In the genomic region with DNA sequence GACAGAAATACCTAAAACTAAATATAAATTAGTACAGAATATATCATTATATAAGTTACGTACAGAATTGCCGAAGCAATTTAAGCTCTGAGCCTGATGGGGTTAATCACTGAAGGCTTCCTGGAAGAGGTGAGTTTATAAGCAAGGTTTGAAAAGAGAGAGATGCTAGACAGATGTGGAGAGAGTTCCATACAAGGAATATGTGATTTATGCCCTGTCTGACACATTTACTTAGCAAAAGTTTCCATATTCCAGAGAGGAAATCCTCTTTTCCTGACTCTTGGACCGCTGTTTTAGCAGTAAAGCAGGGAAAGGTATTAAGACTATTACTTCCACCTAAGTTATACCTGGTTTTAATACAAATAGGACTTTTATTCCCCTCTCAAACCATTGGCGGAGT, we compare ENCODE assay signal across 37 cellular contexts.
"Had no signal": no experiment of that assay in that cellular context is flagged by ENCODE, and none has a peak within 500 bp of the region (broad histone marks: within the 10 kb centered on the region; RNA-seq: fewer than 3 reads in every experiment).

No MANE protein-coding gene starts in this region.

- H3K9me3 ChIP-seq: adrenal gland, breast epithelium, colonic mucosa, esophagus muscularis mucosa, gastrocnemius medialis, heart left ventricle had no signal

- H3K4me1 ChIP-seq: breast epithelium, colonic mucosa, foreskin keratinocyte, gastrocnemius medialis had no signal

- H3K36me3 Mint-ChIP-seq: activated CD4-positive, alpha-beta memory T cell treated with anti-CD3 and anti-CD28 coated beads for 36 hours; activated CD8-positive, alpha-beta memory T cell treated with anti-CD3 and anti-CD28 coated beads, Interleukin-2, amount 10 ng/mL, durations not matched to agents 7 days and 5 days; activated naive CD4-positive, alpha-beta T cell treated with anti-CD3 and anti-CD28 coated beads, Interleukin-2, amount 50 U/mL, for 24 hours; activated naive CD8-positive, alpha-beta T cell treated with anti-CD3 and anti-CD28 coated beads for 36 hours had no signal

- H3K4me1 Mint-ChIP-seq: activated naive CD4-positive, alpha-beta T cell treated with anti-CD3 and anti-CD28 coated beads, Interleukin-2, amount 50 U/mL, for 24 hours; brain; T-helper 17 cell had no signal

- H3K4me3 Mint-ChIP-seq: activated B cell treated with CpG ODN at 0.5 μM for 24 hours; activated CD4-positive, alpha-beta memory T cell treated with anti-CD3 and anti-CD28 coated beads for 36 hours; activated CD8-positive, alpha-beta memory T cell treated with anti-CD3 and anti-CD28 coated beads, Interleukin-2, amount 10 ng/mL, durations not matched to agents 7 days and 5 days; activated CD8-positive, alpha-beta T cell treated with anti-CD3 and anti-CD28 coated beads, Interleukin-2, amount 10 ng/mL, durations not matched to agents 7 days and 5 days; activated naive CD4-positive, alpha-beta T cell treated with anti-CD3 and anti-CD28 coated beads for 36 hours; activated naive CD4-positive, alpha-beta T cell treated with anti-CD3 and anti-CD28 coated beads, Interleukin-2, amount 50 U/mL, for 24 hours; activated naive CD8-positive, alpha-beta T cell treated with anti-CD3 and anti-CD28 coated beads for 36 hours; activated naive CD8-positive, alpha-beta T cell treated with anti-CD3 and anti-CD28 coated beads, Interleukin-2, amount 50 U/mL, for 24 hours; activated T-helper 1 cell treated with anti-CD3 and anti-CD28 coated beads, Interleukin-12 subunit alpha, Interleukin-12 subunit beta, Interleukin-2, Interleukin-4 antibody, amounts not matched to agents 30 ng/mL and 10 ng/mL and 1 ng/mL, durations not matched to agents 14 hours and 24 hours and 36 hours; brain; central memory CD8-positive, alpha-beta T cell; endodermal cell; T-helper 17 cell; T-helper 2 cell treated with Interferon-gamma antibody and Interleukin-4, amounts not matched to agents 5 μg/mL and 100 μg/mL, for 36 hours had no signal

- H3K4me3 ChIP-seq: adrenal gland, breast epithelium, colonic mucosa, dorsolateral prefrontal cortex, esophagus muscularis mucosa, gastrocnemius medialis, heart left ventricle had no signal

- H3K27me3 ChIP-seq: adrenal gland, breast epithelium, colonic mucosa, dorsolateral prefrontal cortex, esophagus muscularis mucosa, foreskin keratinocyte, gastrocnemius medialis, heart left ventricle had no signal

- ATAC-seq: activated CD4-positive, CD25-positive, alpha-beta regulatory T cell treated with anti-CD3 and anti-CD28 coated beads, Interleukin-2, amount 50 U/mL, for 24 hours; activated CD8-positive, alpha-beta memory T cell treated with anti-CD3 and anti-CD28 coated beads, Interleukin-2, amount 10 ng/mL, durations not matched to agents 7 days and 5 days; activated CD8-positive, alpha-beta T cell treated with anti-CD3 and anti-CD28 coated beads, Interleukin-2, amount 10 ng/mL, durations not matched to agents 7 days and 5 days; activated naive CD8-positive, alpha-beta T cell treated with anti-CD3 and anti-CD28 coated beads, Interleukin-2, amount 50 U/mL, for 24 hours; foreskin keratinocyte; gastrocnemius medialis; T-helper 17 cell had no signal

- H3K36me3 ChIP-seq: breast epithelium had no signal

- H3K27ac Mint-ChIP-seq: activated B cell treated with CpG ODN at 0.5 μM for 24 hours; activated CD4-positive, alpha-beta memory T cell treated with anti-CD3 and anti-CD28 coated beads for 36 hours; activated CD8-positive, alpha-beta memory T cell treated with anti-CD3 and anti-CD28 coated beads, Interleukin-2, amount 10 ng/mL, durations not matched to agents 7 days and 5 days; activated CD8-positive, alpha-beta T cell treated with anti-CD3 and anti-CD28 coated beads, Interleukin-2, amount 10 ng/mL, durations not matched to agents 7 days and 5 days; activated naive CD4-positive, alpha-beta T cell treated with anti-CD3 and anti-CD28 coated beads for 36 hours; activated naive CD4-positive, alpha-beta T cell treated with anti-CD3 and anti-CD28 coated beads, Interleukin-2, amount 50 U/mL, for 24 hours; activated naive CD8-positive, alpha-beta T cell treated with anti-CD3 and anti-CD28 coated beads for 36 hours; activated naive CD8-positive, alpha-beta T cell treated with anti-CD3 and anti-CD28 coated beads, Interleukin-2, amount 50 U/mL, for 24 hours; activated T-helper 1 cell treated with anti-CD3 and anti-CD28 coated beads, Interleukin-12 subunit alpha, Interleukin-12 subunit beta, Interleukin-2, Interleukin-4 antibody, amounts not matched to agents 30 ng/mL and 10 ng/mL and 1 ng/mL, durations not matched to agents 14 hours and 24 hours and 36 hours; activated T-helper 2 cell treated with anti-CD3 and anti-CD28 coated beads, Interferon-gamma antibody, Interleukin-2, Interleukin-4, amounts not matched to agents 10 μg/mL and 5 μg/mL and 100 μg/mL, durations not matched to agents 14 hours and 24 hours and 36 hours; endodermal cell; T-helper 17 cell; T-helper 2 cell treated with Interferon-gamma antibody and Interleukin-4, amounts not matched to agents 5 μg/mL and 100 μg/mL, for 36 hours had no signal

- H3K9me3 Mint-ChIP-seq: activated B cell treated with CpG ODN at 0.5 μM for 24 hours; activated CD4-positive, alpha-beta memory T cell treated with anti-CD3 and anti-CD28 coated beads for 36 hours; activated naive CD4-positive, alpha-beta T cell treated with anti-CD3 and anti-CD28 coated beads for 36 hours; activated naive CD4-positive, alpha-beta T cell treated with anti-CD3 and anti-CD28 coated beads, Interleukin-2, amount 50 U/mL, for 24 hours; activated naive CD8-positive, alpha-beta T cell treated with anti-CD3 and anti-CD28 coated beads for 36 hours; activated naive CD8-positive, alpha-beta T cell treated with anti-CD3 and anti-CD28 coated beads, Interleukin-2, amount 50 U/mL, for 24 hours; activated T-helper 1 cell treated with anti-CD3 and anti-CD28 coated beads, Interleukin-12 subunit alpha, Interleukin-12 subunit beta, Interleukin-2, Interleukin-4 antibody, amounts not matched to agents 30 ng/mL and 10 ng/mL and 1 ng/mL, durations not matched to agents 14 hours and 24 hours and 36 hours; activated T-helper 2 cell treated with anti-CD3 and anti-CD28 coated beads, Interferon-gamma antibody, Interleukin-2, Interleukin-4, amounts not matched to agents 10 μg/mL and 5 μg/mL and 100 μg/mL, durations not matched to agents 14 hours and 24 hours and 36 hours; brain; central memory CD8-positive, alpha-beta T cell; endodermal cell; T-helper 2 cell treated with Interferon-gamma antibody and Interleukin-4, amounts not matched to agents 5 μg/mL and 100 μg/mL, for 36 hours had no signal

- H3K27me3 Mint-ChIP-seq: activated CD4-positive, alpha-beta memory T cell treated with anti-CD3 and anti-CD28 coated beads for 36 hours; activated naive CD4-positive, alpha-beta T cell treated with anti-CD3 and anti-CD28 coated beads, Interleukin-2, amount 50 U/mL, for 24 hours; activated naive CD8-positive, alpha-beta T cell treated with anti-CD3 and anti-CD28 coated beads for 36 hours; T-helper 17 cell had no signal

- DNase-seq: activated B cell treated with CpG ODN at 0.5 μM for 24 hours; activated CD4-positive, alpha-beta memory T cell treated with anti-CD3 and anti-CD28 coated beads for 36 hours; activated CD4-positive, alpha-beta T cell treated with anti-CD3 and anti-CD28 coated beads for 48 hours; activated CD8-positive, alpha-beta memory T cell treated with anti-CD3 and anti-CD28 coated beads, Interleukin-2, amount 10 ng/mL, durations not matched to agents 7 days and 5 days; activated CD8-positive, alpha-beta memory T cell treated with anti-CD3 and anti-CD28 coated beads, Interleukin-2, amount 50 U/mL, for 4 hours; activated CD8-positive, alpha-beta T cell treated with anti-CD3 and anti-CD28 coated beads, Interleukin-2, amount 10 ng/mL, durations not matched to agents 7 days and 5 days; activated effector memory CD4-positive, alpha-beta T cell treated with anti-CD3 and anti-CD28 coated beads, Interleukin-2, amount 50 U/mL, for 16 hours; activated naive CD4-positive, alpha-beta T cell treated with anti-CD3 and anti-CD28 coated beads for 36 hours; activated naive CD8-positive, alpha-beta T cell treated with anti-CD3 and anti-CD28 coated beads for 36 hours; activated naive CD8-positive, alpha-beta T cell treated with anti-CD3 and anti-CD28 coated beads, Interleukin-2, amount 50 U/mL, for 24 hours; activated T-cell treated with anti-CD3 and anti-CD28 coated beads, Interleukin-2, amount 50 U/mL, for 1 hour; activated T-cell treated with anti-CD3 and anti-CD28 coated beads, Interleukin-2, amount 50 U/mL, for 48 hours; adrenal gland; amygdala; aorta; colonic mucosa; dorsolateral prefrontal cortex; effector memory CD4-positive, alpha-beta T cell; erythroblast; foreskin keratinocyte; gastrocnemius medialis; glutamatergic neuron; heart left ventricle; T-helper 1 cell; T-helper 17 cell; T1000; WERI-Rb-1 had no signal

- H3K27ac ChIP-seq: adrenal gland, breast epithelium, colonic mucosa, foreskin keratinocyte, gastrocnemius medialis, heart left ventricle, WERI-Rb-1 had no signal
